ENCODE assay signal across 12 cellular contexts in genomic region chr5:138664276-138664943, GRCh38.
A peak's percentile ranks its signal among the peaks of the same experiment; 100 is the strongest.
DNase-seq lines count a peak whose midpoint lies in the region; ATAC-seq and TF ChIP-seq lines count a peak whose summit lies in the region.
"Had no signal": no experiment of that assay in that cellular context is flagged by ENCODE, and none has a peak within 500 bp of the region (broad histone marks: within the 10 kb centered on the region; RNA-seq: fewer than 3 reads in every experiment).

No MANE protein-coding gene starts in this region.

- no peak for ATAC-seq in naive thymus-derived CD8-positive, alpha-beta T cell

- H3K4me3 Mint-ChIP-seq in endodermal cell: no peak overlapping the region
- H3K4me3 Mint-ChIP-seq in naive thymus-derived CD8-positive, alpha-beta T cell: no peak overlapping the region

- no peaks in the 10 kb centered on the region for H3K36me3 Mint-ChIP-seq in endodermal cell (ENCODE audit: low read depth)
- peaks cover 0 to 7% (median 0%) of the 10 kb centered on the region in 3 donors for H3K36me3 Mint-ChIP-seq in naive thymus-derived CD8-positive, alpha-beta T cell

- no peak overlapping the region for H2AFZ ChIP-seq in neural cell (ENCODE audit: low read depth, low read length)

- H3K27ac ChIP-seq in endodermal cell (ENCODE audit: low read depth, low read length): no peak overlapping the region
- peak overlapping the region; percentile 22 for H3K27ac ChIP-seq in neural cell (ENCODE audit: low read length)
- H3K27ac ChIP-seq: colonic mucosa had no signal

- POLR2A ChIA-PET in naive thymus-derived CD8-positive, alpha-beta T cell (lab: Charles Lee): interaction anchor here (1.0 kb wide), 1 partner anchor 20 kb away, joined by 3 read pairs; no protein-coding TSS in a partner anchor

- peak; percentile 74 for DNase-seq in ELR (ENCODE audit: low read depth)
- peak; percentile 24 to 67 for DNase-seq in NCI-H524 (lab: John Stamatoyannopoulos, UW)
- DNase-seq in endodermal cell: no peak
- DNase-seq in T1000 (lab: John Stamatoyannopoulos, UW): no peak
- DNase-seq in NCI-H2081 (lab: John Stamatoyannopoulos, UW): no peak
- DNase-seq in NCI-H1105 treated with DMSO at 0.1 percent for 48 hours (lab: John Stamatoyannopoulos, UW): no peak
- no peak for DNase-seq in naive thymus-derived CD8-positive, alpha-beta T cell
- DNase-seq: colonic mucosa, GDM1, retina, T-helper 1 cell had no signal

- no peaks in the 10 kb centered on the region for H3K36me3 ChIP-seq in endodermal cell (ENCODE audit: control insufficient read depth, insufficient read depth, low read length)
- H3K36me3 ChIP-seq in neural cell (ENCODE audit: insufficient read depth, low read length): no peaks in the 10 kb centered on the region
- H3K36me3 ChIP-seq: colonic mucosa had no signal

- H3K4me1 ChIP-seq in endodermal cell (ENCODE audit: control insufficient read depth, insufficient read depth, low read length): no peaks in the 10 kb centered on the region
- H3K4me1 ChIP-seq: colonic mucosa had no signal

- H3K9me3 ChIP-seq in endodermal cell (ENCODE audit: control insufficient read depth, low read length) (no peaks in the 10 kb centered on the region), neural cell (ENCODE audit: low read length) (no peaks in the 10 kb centered on the region)
- H3K9me3 ChIP-seq: colonic mucosa had no signal

- no peaks in the 10 kb centered on the region for H3K79me2 ChIP-seq in neural cell (replicated peaks; ENCODE audit: insufficient read depth, low read length)

- TF ChIP-seq CTCF in endodermal cell (conservative IDR thresholded peaks at IDR 0.05): no peak
- no peak for TF ChIP-seq CTCF in neural cell (IDR thresholded peaks at IDR 0.05; ENCODE audit: poor library complexity, severe bottlenecking)

- no peak for TF ChIP-seq RAD21 in neural cell (conservative IDR thresholded peaks at IDR 0.05)

- WGBS in endodermal cell (ENCODE audit: insufficient coverage in 1 of 2, insufficient read length in 1 of 2), 2 experiments: 70 to 78% methylated on average over 4 to 9 of the region's 9 CpGs

- H4K20me1 ChIP-seq in neural cell (ENCODE audit: insufficient read depth): no peaks in the 10 kb centered on the region

- no peaks in the 10 kb centered on the region for H3K9me2 ChIP-seq in neural cell (ENCODE audit: insufficient read depth, low read length)

- no peak overlapping the region for H3K4me2 ChIP-seq in neural cell (ENCODE audit: low read length)

- H3K4me1 Mint-ChIP-seq in endodermal cell: peaks cover 15% of the 10 kb centered on the region
- peaks cover 32 to 53% (median 41%) of the 10 kb centered on the region in 4 donors for H3K4me1 Mint-ChIP-seq in naive thymus-derived CD8-positive, alpha-beta T cell

- H3K4me3 ChIP-seq in endodermal cell (ENCODE audit: low read length) (no peak overlapping the region), neural cell (ENCODE audit: low read length) (no peak overlapping the region)
- H3K4me3 ChIP-seq: colonic mucosa had no signal

- no peak for TF ChIP-seq EP300 in neural cell (conservative IDR thresholded peaks at IDR 0.05; ENCODE audit: poor library complexity, severe bottlenecking)

- no peaks in the 10 kb centered on the region for H3F3A ChIP-seq in neural cell (ENCODE audit: insufficient read depth, low read length, poor library complexity, severe bottlenecking)

- no peaks in the 10 kb centered on the region for H3K27me3 Mint-ChIP-seq in endodermal cell (ENCODE audit: insufficient read depth)
- H3K27me3 Mint-ChIP-seq in naive thymus-derived CD8-positive, alpha-beta T cell: peaks cover 74 to 100% (median 80%) of the 10 kb centered on the region in 5 donors

- no peaks in the 10 kb centered on the region for H3K9me3 Mint-ChIP-seq in endodermal cell
- H3K9me3 Mint-ChIP-seq in naive thymus-derived CD8-positive, alpha-beta T cell: peaks cover 0 to 3% (median 0%) of the 10 kb centered on the region in 9 donors

- H3K9ac ChIP-seq in endodermal cell (ENCODE audit: extremely low read depth, low read length, poor library complexity, severe bottlenecking): no peak overlapping the region
- H3K9ac ChIP-seq in neural cell (ENCODE audit: low read length): no peak overlapping the region

- H3K27me3 ChIP-seq in endodermal cell (ENCODE audit: control insufficient read depth, insufficient read depth, low read length, poor library complexity, severe bottlenecking) (no peaks in the 10 kb centered on the region), neural cell (ENCODE audit: insufficient read depth, low read depth, low read length) (no peaks in the 10 kb centered on the region)
- H3K27me3 ChIP-seq: colonic mucosa had no signal

- peak overlapping the region; percentile 38 for H3K27ac Mint-ChIP-seq in endodermal cell
- H3K27ac Mint-ChIP-seq in naive thymus-derived CD8-positive, alpha-beta T cell: peak overlapping the region in 1 of 10 donors; percentile 53

TF ChIP-seq in neural cell, 6 proteins besides CTCF, POLR2A, EP300 and RAD21:
- TF ChIP-seq REST (IDR thresholded peaks at IDR 0.05; ENCODE audit: borderline replicate concordance): peak; percentile 45
- no peak for TF ChIP-seq MXI1 (conservative IDR thresholded peaks at IDR 0.05; ENCODE audit: poor library complexity, severe bottlenecking)
- TF ChIP-seq POLR2AphosphoS5 (IDR thresholded peaks at IDR 0.05): no peak
- no peak for TF ChIP-seq TAF1 (IDR thresholded peaks at IDR 0.05; ENCODE audit: low read depth)
- no peak for TF ChIP-seq SMC3 (conservative IDR thresholded peaks at IDR 0.05; ENCODE audit: poor library complexity)
- no peak for TF ChIP-seq EZH2 (IDR thresholded peaks at IDR 0.05; ENCODE audit: borderline replicate concordance, insufficient read depth, low read length, poor library complexity, severe bottlenecking)
TF ChIP-seq in neural cell: peak in this region for 1.

Comparison
In these comparisons a context has a peak if more than half of its experiments do, and no peak if none do; other contexts are left out.
1. DNase-seq: peak in ELR (single experiment) and NCI-H524 (2 of 2); none in endodermal cell (single experiment), T1000 (single experiment), NCI-H2081 (0 of 2), NCI-H1105 treated with DMSO at 0.1 percent for 48 hours (single experiment) and naive thymus-derived CD8-positive, alpha-beta T cell (0 of 10).